In genomic region chr4:67700119-67700873, GRCh38 we compare ENCODE assay signal across 9 cellular contexts. TPM values are rescaled to one million over a fixed set of nuclear protein-coding genes. Genes with fewer than 3 reads are reported as not detected.
DNase-seq lines count a peak whose midpoint lies in the region; ATAC-seq lines count a peak whose summit lies in the region.
"Had no signal": no experiment of that assay in that cellular context is flagged by ENCODE, and none has a peak within 500 bp of the region (broad histone marks: within the 10 kb centered on the region; RNA-seq: fewer than 3 reads in every experiment).

No MANE protein-coding gene starts in this region.

- H3K27me3 ChIP-seq in iPS DF 6.9 (ENCODE audit: control insufficient read depth, insufficient read depth, low read length): no peaks in the 10 kb centered on the region

- 9 to 14% (median 11%) methylated on average over 17 of the region's 17 CpGs for WGBS in adipose tissue, 3 donors
- no CpG with 5 or more reads among the region's 17 CpGs for WGBS in iPS DF 6.9 (ENCODE audit: insufficient coverage, insufficient read length)

- peak overlapping the region; percentile 89; the same call in 1 of the 2 replicates for H3K4me3 ChIP-seq in iPS DF 6.9 (ENCODE audit: low read length)
- H3K4me3 ChIP-seq in skin epidermis: peak overlapping the region; percentile 72 to 97 (median 88)

- H3K27ac ChIP-seq in adipose tissue (ENCODE audit: low read depth, low read length) (peak overlapping the region; percentile 61), iPS DF 6.9 (ENCODE audit: low read length) (no peak overlapping the region), skin epidermis (peak overlapping the region; percentile 68 to 99 (median 92))

- H3K36me3 ChIP-seq in iPS DF 6.9 (ENCODE audit: control insufficient read depth, insufficient read depth, low read length): no peaks in the 10 kb centered on the region; the same call in 1 of the 2 replicates

- ATAC-seq in GM21390 (IDR thresholded peaks at IDR 0.05; ENCODE audit: unreplicated experiment): peak; percentile 23

- no peaks in the 10 kb centered on the region for H3K9me3 ChIP-seq in iPS DF 6.9 (ENCODE audit: control insufficient read depth, insufficient read depth, low read length)

- H3K4me1 ChIP-seq in iPS DF 6.9 (ENCODE audit: control insufficient read depth, insufficient read depth, low read length): no peaks in the 10 kb centered on the region; the same call in 1 of the 2 replicates

- peak; percentile 61 for DNase-seq in DMS 273 (lab: John Stamatoyannopoulos, UW; ENCODE audit: unreplicated experiment)
- DNase-seq in DMS 273 treated with DMSO at 0.1 percent for 48 hours (lab: John Stamatoyannopoulos, UW): no peak
- DNase-seq in M059J (ENCODE audit: low read depth): peak; percentile 57
- no peak for DNase-seq in iPS DF 6.9 (ENCODE audit: low read depth, low spot score)
- DNase-seq in NCI-H446 treated with DMSO at 0.1 percent for 48 hours (lab: John Stamatoyannopoulos, UW): no peak

RNA-seq across cellular contexts. Expression of gene UBA6, which starts 0.7 kb away (rescaled TPM):
- 89.4 and 132 TPM in 2 replicates for total RNA-seq in M059J (2014; rRNA removed; shearing (Covaris generic))
- 10 to 100 TPM in 1 of 3 donors, 1 to 10 TPM in 2; 3.2 to 13.7 (median 9.9) TPM for polyA plus RNA-seq in adipose tissue

RNA-seq across cellular contexts. Expression of gene GNRHR, which starts 53.9 kb away (rescaled TPM):
- not detected in 2 replicates for total RNA-seq in M059J (2014; rRNA removed; shearing (Covaris generic))
- not detected for polyA plus RNA-seq in adipose tissue
- total RNA-seq: dermis microvascular lymphatic vessel endothelial cell had no signal

Comparison
In these comparisons a context has a peak if more than half of its experiments do, and no peak if none do; other contexts are left out.
1. DNase-seq: peak in DMS 273 (single experiment) and M059J (single experiment); none in DMS 273 treated with DMSO at 0.1 percent for 48 hours (single experiment), iPS DF 6.9 (single experiment) and NCI-H446 treated with DMSO at 0.1 percent for 48 hours (single experiment).